ENCODE assay signal across 10 cellular contexts in the genomic region with DNA sequence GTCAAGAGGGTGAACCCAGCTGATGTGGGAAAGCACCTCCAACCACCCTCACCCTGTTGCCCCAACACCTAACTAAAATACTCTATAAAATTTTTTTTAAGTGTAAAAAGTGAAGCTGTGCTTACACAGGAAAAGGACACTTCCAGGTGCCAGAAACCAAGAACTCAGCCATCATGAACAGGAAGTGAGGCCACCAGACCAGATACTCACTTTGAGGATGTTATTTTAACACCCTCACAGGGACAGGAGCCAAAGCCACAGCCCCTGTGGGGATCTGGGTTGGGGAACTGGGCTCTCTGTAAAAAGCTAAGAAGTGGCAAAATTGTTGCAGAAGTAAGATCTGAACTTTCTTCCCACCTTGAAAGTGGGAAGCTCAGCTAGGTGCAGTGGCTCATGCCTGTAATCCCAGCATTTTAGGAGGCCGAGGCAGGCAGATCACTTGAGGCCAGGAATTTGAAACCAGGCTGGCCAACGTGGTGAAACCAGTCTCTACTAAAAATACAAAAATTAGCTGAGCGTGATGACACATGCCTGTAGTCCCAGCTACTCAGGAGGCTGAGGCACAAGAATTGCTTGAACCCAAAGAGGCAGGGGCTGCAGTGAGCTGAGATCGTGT. TPM values are rescaled to one million over a fixed set of nuclear protein-coding genes. Genes with fewer than 3 reads are reported as not detected.
DNase-seq lines count a peak whose midpoint lies in the region; FAIRE-seq and TF ChIP-seq lines count a peak whose summit lies in the region.
"Had no signal": no experiment of that assay in that cellular context is flagged by ENCODE, and none has a peak within 500 bp of the region (broad histone marks: within the 10 kb centered on the region; RNA-seq: fewer than 3 reads in every experiment).

No MANE protein-coding gene starts in this region.

- no peak overlapping the region for H2BK12ac ChIP-seq in H9 (ENCODE audit: insufficient read length, low read depth, low read length)

- no peak overlapping the region for H4K5ac ChIP-seq in H9 (ENCODE audit: insufficient read length, low read depth, low read length)

- no peak overlapping the region for H3K4ac ChIP-seq in H9 (ENCODE audit: low read depth, low read length)

- WGBS in H9 (ENCODE audit: extremely low coverage, insufficient read length, low lambda C conversion rate), result no CpG with 5 or more reads among the region's 4 CpGs

- no peaks in the 10 kb centered on the region for H3K36me3 Mint-ChIP-seq in activated T-helper 1 cell treated with anti-CD3 and anti-CD28 coated beads, Interleukin-12 subunit alpha, Interleukin-12 subunit beta, Interleukin-2, Interleukin-4 antibody, amounts not matched to agents 30 ng/mL and 10 ng/mL and 1 ng/mL, durations not matched to agents 14 hours and 24 hours and 36 hours (ENCODE audit: low read depth)
- H3K36me3 Mint-ChIP-seq in H9 (ENCODE audit: insufficient read depth in 1 of 3, low read depth in 3 of 3), result no peaks in the 10 kb centered on the region

- DNase-seq in DMS53 (lab: John Stamatoyannopoulos, UW) (peak; percentile 20), DMS53 treated with DMSO at 0.1 percent for 48 hours (lab: John Stamatoyannopoulos, UW; ENCODE audit: unreplicated experiment) (no peak), osteoblast (ENCODE audit: insufficient read length, low spot score, missing footprints) (peak; percentile 69), HK-2 (ENCODE audit: unreplicated experiment) (no peak), frontal cortex (ENCODE audit: low spot score in 2 of 2) (no peak), H9 (no peak)
- DNase-seq in activated T-helper 1 cell treated with anti-CD3 and anti-CD28 coated beads, Interleukin-12 subunit alpha, Interleukin-12 subunit beta, Interleukin-2, Interleukin-4 antibody, amounts not matched to agents 30 ng/mL and 10 ng/mL and 1 ng/mL, durations not matched to agents 14 hours and 24 hours and 36 hours (ENCODE audit: low spot score), result peak; percentile 49

- TF ChIP-seq CTCF in osteoblast (IDR thresholded peaks at IDR 0.05; ENCODE audit: extremely low read depth, low read depth, low read length) (no peak), H9 (conservative IDR thresholded peaks at IDR 0.05) (no peak)

- no peaks in the 10 kb centered on the region for H3K27me3 ChIP-seq in osteoblast (ENCODE audit: insufficient read depth, low read length)
- no peaks in the 10 kb centered on the region for H3K27me3 ChIP-seq in H9 (ENCODE audit: insufficient read depth, low read length)
- H3K27me3 ChIP-seq: SJCRH30 had no signal

- no peaks in the 10 kb centered on the region for H3K27me3 Mint-ChIP-seq in activated T-helper 1 cell treated with anti-CD3 and anti-CD28 coated beads, Interleukin-12 subunit alpha, Interleukin-12 subunit beta, Interleukin-2, Interleukin-4 antibody, amounts not matched to agents 30 ng/mL and 10 ng/mL and 1 ng/mL, durations not matched to agents 14 hours and 24 hours and 36 hours (ENCODE audit: insufficient read depth)
- H3K27me3 Mint-ChIP-seq in H9 (ENCODE audit: low read depth), result peaks cover 35% of the 10 kb centered on the region

- no peak overlapping the region for H4K91ac ChIP-seq in H9 (ENCODE audit: insufficient read length, low read depth, low read length)

- peak overlapping the region; percentile 4 for H3K4me3 Mint-ChIP-seq in activated T-helper 1 cell treated with anti-CD3 and anti-CD28 coated beads, Interleukin-12 subunit alpha, Interleukin-12 subunit beta, Interleukin-2, Interleukin-4 antibody, amounts not matched to agents 30 ng/mL and 10 ng/mL and 1 ng/mL, durations not matched to agents 14 hours and 24 hours and 36 hours
- no peak overlapping the region for H3K4me3 Mint-ChIP-seq in H9

- H3T11ph ChIP-seq in H9 (ENCODE audit: low read length), result no peak overlapping the region

- H3K36me3 ChIP-seq in KOPT-K1 (ENCODE audit: insufficient read depth, low read length), result no peaks in the 10 kb centered on the region
- no peaks in the 10 kb centered on the region for H3K36me3 ChIP-seq in osteoblast (ENCODE audit: insufficient read depth, low read length)
- H3K36me3 ChIP-seq: SJCRH30 had no signal

- peaks cover 49% of the 10 kb centered on the region for H3K4me1 Mint-ChIP-seq in activated T-helper 1 cell treated with anti-CD3 and anti-CD28 coated beads, Interleukin-12 subunit alpha, Interleukin-12 subunit beta, Interleukin-2, Interleukin-4 antibody, amounts not matched to agents 30 ng/mL and 10 ng/mL and 1 ng/mL, durations not matched to agents 14 hours and 24 hours and 36 hours (ENCODE audit: low read depth)
- peaks cover 12 to 34% of the 10 kb centered on the region in 2 experiments for H3K4me1 Mint-ChIP-seq in H9

- H4K20me1 ChIP-seq in osteoblast (ENCODE audit: insufficient read depth, low read length), result no peaks in the 10 kb centered on the region
- no peaks in the 10 kb centered on the region for H4K20me1 ChIP-seq in H9 (ENCODE audit: control insufficient read depth, insufficient read depth, insufficient read length)

- no peak for FAIRE-seq in frontal cortex (lab: Jason Lieb, UNC)
- FAIRE-seq: A204.1 had no signal

- no peak overlapping the region for H3K18ac ChIP-seq in H9 (ENCODE audit: insufficient read length, low read depth, low read length)

- H3K27ac ChIP-seq in KOPT-K1 (ENCODE audit: low read depth, low read length, poor library complexity, severe bottlenecking), result peak overlapping the region; percentile 68
- no peak overlapping the region for H3K27ac ChIP-seq in osteoblast (ENCODE audit: low read depth, low read length)
- H3K27ac ChIP-seq in H9 (ENCODE audit: insufficient read length, low read depth, low read length), result no peak overlapping the region
- H3K27ac ChIP-seq: SJCRH30 had no signal

- no peak overlapping the region for H3K4me3 ChIP-seq in osteoblast (ENCODE audit: insufficient read depth, low read length)
- H3K4me3 ChIP-seq: SJCRH30 had no signal

- no peak overlapping the region for H3K9ac ChIP-seq in H9 (ENCODE audit: extremely low read depth, insufficient read length, low read length)

- H3K4me2 ChIP-seq in osteoblast (ENCODE audit: insufficient read depth, low read length) (no peak overlapping the region), H9 (ENCODE audit: insufficient read depth, insufficient read length, low read length) (no peak overlapping the region)

- H2BK120ac ChIP-seq in H9 (ENCODE audit: low read depth, low read length, poor library complexity, severe bottlenecking), result no peak overlapping the region

- no peaks in the 10 kb centered on the region for H3K9me3 Mint-ChIP-seq in activated T-helper 1 cell treated with anti-CD3 and anti-CD28 coated beads, Interleukin-12 subunit alpha, Interleukin-12 subunit beta, Interleukin-2, Interleukin-4 antibody, amounts not matched to agents 30 ng/mL and 10 ng/mL and 1 ng/mL, durations not matched to agents 14 hours and 24 hours and 36 hours
- H3K9me3 Mint-ChIP-seq in H9, result no peaks in the 10 kb centered on the region; a peak in 2 of 5 replicates

- no peak overlapping the region for H2AK5ac ChIP-seq in H9 (ENCODE audit: insufficient read length, low read length)

- H2AFZ ChIP-seq in osteoblast (ENCODE audit: low read length) (no peak overlapping the region), H9 (ENCODE audit: low read length) (no peak overlapping the region)

- peaks cover 12% of the 10 kb centered on the region for H3K4me1 ChIP-seq in osteoblast (ENCODE audit: insufficient read depth, low read length)
- no peaks in the 10 kb centered on the region; the same call in none of the 2 replicates for H3K4me1 ChIP-seq in H9 (ENCODE audit: insufficient read depth, low read length)

- H3K79me1 ChIP-seq in H9 (ENCODE audit: insufficient read depth, low read depth, low read length, poor library complexity, severe bottlenecking), result no peaks in the 10 kb centered on the region

- H2BK15ac ChIP-seq in H9 (ENCODE audit: low read depth, low read length), result no peak overlapping the region

- H4K8ac ChIP-seq in H9 (replicated peaks; ENCODE audit: insufficient read length, low read depth, low read length), result no peak overlapping the region

- H3K23me2 ChIP-seq in H9 (ENCODE audit: insufficient read length, low read depth, low read length, poor library complexity, severe bottlenecking), result no peaks in the 10 kb centered on the region

- no peak overlapping the region for H3K56ac ChIP-seq in H9 (ENCODE audit: insufficient read length, low read depth, low read length)

- no peaks in the 10 kb centered on the region for H3K9me3 ChIP-seq in KOPT-K1 (ENCODE audit: insufficient read depth, low read length, poor library complexity, severe bottlenecking)
- H3K9me3 ChIP-seq in osteoblast (ENCODE audit: low read depth, low read length), result no peaks in the 10 kb centered on the region
- H3K9me3 ChIP-seq in H9 (ENCODE audit: control insufficient read depth, low read depth, low read length), result no peaks in the 10 kb centered on the region
- H3K9me3 ChIP-seq: SJCRH30 had no signal

- no peak overlapping the region for H3K23ac ChIP-seq in H9 (ENCODE audit: insufficient read length, low read depth, low read length)

- intact Hi-C loops in activated T-helper 1 cell treated with anti-CD3 and anti-CD28 coated beads, Interleukin-12 subunit alpha, Interleukin-12 subunit beta, Interleukin-2, Interleukin-4 antibody, amounts not matched to agents 30 ng/mL and 10 ng/mL and 1 ng/mL, durations not matched to agents 14 hours and 24 hours and 36 hours (cut with micrococcal nuclease), result no loop called here

- H3K14ac ChIP-seq in H9 (ENCODE audit: insufficient read depth, low read length), result no peak overlapping the region

- no peak overlapping the region for H2BK5ac ChIP-seq in H9 (ENCODE audit: insufficient read length, low read length)

- H2BK20ac ChIP-seq in H9 (ENCODE audit: low read depth, low read length, poor library complexity, severe bottlenecking), result no peak overlapping the region

- no peaks in the 10 kb centered on the region for H3K79me2 ChIP-seq in osteoblast (ENCODE audit: insufficient read depth, low read length)
- no peaks in the 10 kb centered on the region for H3K79me2 ChIP-seq in H9 (ENCODE audit: insufficient read depth, low read length)

- peak overlapping the region; percentile 88 for H3K27ac Mint-ChIP-seq in activated T-helper 1 cell treated with anti-CD3 and anti-CD28 coated beads, Interleukin-12 subunit alpha, Interleukin-12 subunit beta, Interleukin-2, Interleukin-4 antibody, amounts not matched to agents 30 ng/mL and 10 ng/mL and 1 ng/mL, durations not matched to agents 14 hours and 24 hours and 36 hours
- peak overlapping the region in 1 of 3 experiments; percentile 31; a peak in 1 of 7 replicates for H3K27ac Mint-ChIP-seq in H9

RNA-seq across cellular contexts. Expression of a gene that starts 3.8 kb away (rescaled TPM):
- not detected in 2 replicates for total RNA-seq in activated T-helper 1 cell treated with anti-CD3 and anti-CD28 coated beads, Interleukin-12 subunit alpha, Interleukin-12 subunit beta, Interleukin-2, Interleukin-4 antibody, amounts not matched to agents 30 ng/mL and 10 ng/mL and 1 ng/mL, durations not matched to agents 14 hours and 24 hours and 36 hours
- total RNA-seq in osteoblast (under 0.01 TPM in 1 of 2 replicates, not detected in the other), frontal cortex (2.4 TPM), H9 (2021) (not detected in 2 replicates)
- total RNA-seq: SJCRH30 had no signal

RNA-seq across cellular contexts. Expression of a gene that starts 7.3 kb away (rescaled TPM):
- total RNA-seq in activated T-helper 1 cell treated with anti-CD3 and anti-CD28 coated beads, Interleukin-12 subunit alpha, Interleukin-12 subunit beta, Interleukin-2, Interleukin-4 antibody, amounts not matched to agents 30 ng/mL and 10 ng/mL and 1 ng/mL, durations not matched to agents 14 hours and 24 hours and 36 hours, result 0.08 TPM in 1 of 2 replicates, not detected in the other
- 7.6 and 8.5 TPM in 2 replicates for total RNA-seq in osteoblast
- 2.9 TPM for total RNA-seq in frontal cortex
- total RNA-seq in H9 (2021), result 0.92 and 1.4 TPM in 2 replicates
- total RNA-seq: SJCRH30 had no signal

RNA-seq across cellular contexts. Expression of a gene that starts 42.3 kb away (rescaled TPM):
- 56.8 and 62.0 TPM in 2 replicates for total RNA-seq in activated T-helper 1 cell treated with anti-CD3 and anti-CD28 coated beads, Interleukin-12 subunit alpha, Interleukin-12 subunit beta, Interleukin-2, Interleukin-4 antibody, amounts not matched to agents 30 ng/mL and 10 ng/mL and 1 ng/mL, durations not matched to agents 14 hours and 24 hours and 36 hours
- 28.6 and 29.8 TPM in 2 replicates for total RNA-seq in osteoblast
- 46.1 TPM for total RNA-seq in frontal cortex
- 77.0 and 81.6 TPM in 2 replicates for total RNA-seq in H9 (2021)

Comparison
In these comparisons a context has a peak if more than half of its experiments do, and no peak if none do; other contexts are left out.
1. DNase-seq: peak in DMS53 (single experiment), activated T-helper 1 cell treated with anti-CD3 and anti-CD28 coated beads, Interleukin-12 subunit alpha, Interleukin-12 subunit beta, Interleukin-2, Interleukin-4 antibody, amounts not matched to agents 30 ng/mL and 10 ng/mL and 1 ng/mL, durations not matched to agents 14 hours and 24 hours and 36 hours (single experiment) and osteoblast (single experiment); none in DMS53 treated with DMSO at 0.1 percent for 48 hours (single experiment), HK-2 (single experiment), frontal cortex (0 of 2) and H9 (single experiment).